1 cellular context compared by ENCODE assay signal in the genomic region with DNA sequence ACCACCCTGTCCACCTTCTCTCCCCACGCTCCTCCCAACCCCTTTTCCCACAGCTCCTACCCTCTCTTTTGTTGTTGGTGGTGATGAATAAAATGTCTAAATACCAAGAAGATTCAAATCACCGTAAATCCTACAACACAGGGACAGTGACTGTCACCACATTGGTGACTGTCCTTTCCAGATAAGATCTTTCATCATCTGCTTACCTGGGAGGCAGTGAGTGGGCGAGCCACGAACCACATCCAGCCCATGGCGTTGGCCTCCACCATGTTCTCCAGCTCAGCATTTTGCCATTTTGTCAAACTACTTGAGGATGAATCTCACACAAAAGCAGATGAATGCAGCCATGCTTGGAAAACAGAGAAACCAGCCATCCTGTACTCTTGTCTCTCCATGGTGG.
TF ChIP-seq lines count a peak whose summit lies in the region.

No MANE protein-coding gene starts in this region.

TF ChIP-seq in IMR-90, 13 proteins besides CTCF, POLR2A, EP300 and RAD21 (continued from another document):
- TF ChIP-seq, protein P1, sequence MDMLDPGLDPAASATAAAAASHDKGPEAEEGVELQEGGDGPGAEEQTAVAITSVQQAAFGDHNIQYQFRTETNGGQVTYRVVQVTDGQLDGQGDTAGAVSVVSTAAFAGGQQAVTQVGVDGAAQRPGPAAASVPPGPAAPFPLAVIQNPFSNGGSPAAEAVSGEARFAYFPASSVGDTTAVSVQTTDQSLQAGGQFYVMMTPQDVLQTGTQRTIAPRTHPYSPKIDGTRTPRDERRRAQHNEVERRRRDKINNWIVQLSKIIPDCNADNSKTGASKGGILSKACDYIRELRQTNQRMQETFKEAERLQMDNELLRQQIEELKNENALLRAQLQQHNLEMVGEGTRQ (IDR thresholded peaks at IDR 0.05; ENCODE audit: low read depth, low read length), result no peak
- TF ChIP-seq RCOR1 (IDR thresholded peaks at IDR 0.05; ENCODE audit: insufficient replicate concordance, low read length) (no peak), BHLHE40 (IDR thresholded peaks at IDR 0.05; ENCODE audit: low read depth, low read length) (no peak)
